ENCODE assay signal across 13 cellular contexts in genomic region chr5:181231444-181231843, GRCh38.
"Had no signal": no experiment of that assay in that cellular context is flagged by ENCODE, and none has a peak within 500 bp of the region (broad histone marks: within the 10 kb centered on the region; RNA-seq: fewer than 3 reads in every experiment).

No MANE protein-coding gene starts in this region.

- H3K27ac ChIP-seq: adrenal gland, body of pancreas, coronary artery, parathyroid adenoma had no signal

- H3K79me2 ChIP-seq: parathyroid adenoma had no signal

- H3K27me3 Mint-ChIP-seq: activated CD4-positive, alpha-beta memory T cell treated with anti-CD3 and anti-CD28 coated beads for 36 hours had no signal

- H3K4me3 Mint-ChIP-seq: activated CD4-positive, alpha-beta memory T cell treated with anti-CD3 and anti-CD28 coated beads for 36 hours had no signal

- DNase-seq: activated CD4-positive, alpha-beta memory T cell treated with anti-CD3 and anti-CD28 coated beads for 36 hours; activated CD4-positive, CD25-positive, alpha-beta regulatory T cell treated with anti-CD3 and anti-CD28 coated beads, Interleukin-2, amount 50 U/mL, for 72 hours; activated CD8-positive, alpha-beta memory T cell treated with anti-CD3 and anti-CD28 coated beads, Interleukin-2, amount 50 U/mL, for 4 hours; activated effector memory CD4-positive, alpha-beta T cell treated with Interleukin-2 at 50 U/mL for 16 hours; body of pancreas; central memory CD4-positive, alpha-beta T cell; erythroblast; left ventricle myocardium superior; mesendoderm; stimulated activated CD4-positive, alpha-beta T cell treated with anti-CD3 and anti-CD28 coated beads, Interleukin-4, amount 100 ng/mL, for 4 hours had no signal

- H3K9ac ChIP-seq: parathyroid adenoma had no signal

- ATAC-seq: body of pancreas, left ventricle myocardium superior had no signal

- H2AFZ ChIP-seq: parathyroid adenoma had no signal

- H3K27ac Mint-ChIP-seq: activated CD4-positive, alpha-beta memory T cell treated with anti-CD3 and anti-CD28 coated beads for 36 hours had no signal

- H3K4me3 ChIP-seq: adrenal gland, body of pancreas, coronary artery had no signal

- H3K27me3 ChIP-seq: adrenal gland, body of pancreas had no signal

- H3K4me1 ChIP-seq: adrenal gland, body of pancreas had no signal

- H3K9me3 Mint-ChIP-seq: activated CD4-positive, alpha-beta memory T cell treated with anti-CD3 and anti-CD28 coated beads for 36 hours had no signal
